Comparison of ENCODE assay signal across 8 cellular contexts in genomic region chr20:32485126-32485769, GRCh38.
DNase-seq lines count a peak whose midpoint lies in the region; ATAC-seq, FAIRE-seq and TF ChIP-seq lines count a peak whose summit lies in the region.

No MANE protein-coding gene starts in this region.

- no peak for TF ChIP-seq POLR2A in H54 (IDR thresholded peaks at IDR 0.05; ENCODE audit: low read depth, low read length)

- CTCF ChIA-PET in Caco-2 (lab: Charles Lee) = interaction anchor here (0.6 to 4.3 kb wide), 15 partner anchors 11 to 294 kb away, joined by 3 to 44 read pairs (median 4); no protein-coding TSS in a partner anchor

- peak; percentile 27 for FAIRE-seq in H54 (lab: Jason Lieb, UNC)

- peak; percentile 98 to 99 for TF ChIP-seq CTCF in Caco-2 (IDR thresholded peaks at IDR 0.05; ENCODE audit: insufficient read depth in 1 of 2, low read depth in 1 of 2, low read length in 1 of 2, severe bottlenecking in 1 of 2, unreplicated experiment in 1 of 2)
- TF ChIP-seq CTCF in upper lobe of right lung (IDR thresholded peaks at IDR 0.05) = peak; percentile 86

- H3K27me3 Mint-ChIP-seq in Caco-2 (ENCODE audit: insufficient read depth, unreplicated experiment) = no peaks in the 10 kb centered on the region
- no peaks in the 10 kb centered on the region for H3K27me3 Mint-ChIP-seq in activated naive CD8-positive, alpha-beta T cell treated with anti-CD3 and anti-CD28 coated beads, Interleukin-2, amount 50 U/mL, for 24 hours

- peak overlapping the region; percentile 84 for H3K27ac Mint-ChIP-seq in Caco-2 (ENCODE audit: unreplicated experiment)
- peak overlapping the region; percentile 87 for H3K27ac Mint-ChIP-seq in activated naive CD8-positive, alpha-beta T cell treated with anti-CD3 and anti-CD28 coated beads, Interleukin-2, amount 50 U/mL, for 24 hours

- peak; percentile 80 for ATAC-seq in activated naive CD8-positive, alpha-beta T cell treated with anti-CD3 and anti-CD28 coated beads, Interleukin-2, amount 50 U/mL, for 24 hours
- peak; percentile 39 to 56 for ATAC-seq in left cardiac atrium
- ATAC-seq in upper lobe of right lung = peak; percentile 59

- H3K36me3 ChIP-seq in Caco-2 (ENCODE audit: control insufficient read depth, insufficient read depth, low read length) = no peaks in the 10 kb centered on the region
- H3K36me3 ChIP-seq in upper lobe of right lung = no peaks in the 10 kb centered on the region

- H3K27ac ChIP-seq in upper lobe of right lung = no peak overlapping the region

- H3K4me1 ChIP-seq in Caco-2 (peaks cover 31% of the 10 kb centered on the region), upper lobe of right lung (peaks cover 31% of the 10 kb centered on the region)

- H3K9me3 ChIP-seq in Caco-2 (no peaks in the 10 kb centered on the region), upper lobe of right lung (no peaks in the 10 kb centered on the region)

- DNase-seq in Caco-2 = peak; percentile 87 to 88
- peak; percentile 55 for DNase-seq in H54 (ENCODE audit: insufficient read length, low spot score)
- DNase-seq in NCI-H128 (lab: John Stamatoyannopoulos, UW; ENCODE audit: unreplicated experiment) = peak; percentile 41
- DNase-seq in SW 1271 (lab: John Stamatoyannopoulos, UW) = peak; percentile 71 to 96
- peak; percentile 77 for DNase-seq in activated naive CD8-positive, alpha-beta T cell treated with anti-CD3 and anti-CD28 coated beads, Interleukin-2, amount 50 U/mL, for 24 hours
- DNase-seq in left cardiac atrium = peak; percentile 81
- peak; percentile 94 for DNase-seq in posterior vena cava (ENCODE audit: low spot score)
- peak; percentile 80 for DNase-seq in upper lobe of right lung

- H3K4me1 Mint-ChIP-seq in Caco-2 (ENCODE audit: low read depth, unreplicated experiment) = peaks cover 25% of the 10 kb centered on the region
- peaks cover 26% of the 10 kb centered on the region for H3K4me1 Mint-ChIP-seq in activated naive CD8-positive, alpha-beta T cell treated with anti-CD3 and anti-CD28 coated beads, Interleukin-2, amount 50 U/mL, for 24 hours

- peak overlapping the region; percentile 93 for H3K4me3 Mint-ChIP-seq in Caco-2 (ENCODE audit: unreplicated experiment)
- peak overlapping the region; percentile 87 for H3K4me3 Mint-ChIP-seq in activated naive CD8-positive, alpha-beta T cell treated with anti-CD3 and anti-CD28 coated beads, Interleukin-2, amount 50 U/mL, for 24 hours

- peaks cover 26% of the 10 kb centered on the region for H3K36me3 Mint-ChIP-seq in Caco-2 (ENCODE audit: insufficient read depth, unreplicated experiment)
- H3K36me3 Mint-ChIP-seq in activated naive CD8-positive, alpha-beta T cell treated with anti-CD3 and anti-CD28 coated beads, Interleukin-2, amount 50 U/mL, for 24 hours (ENCODE audit: low read depth) = peaks cover 8% of the 10 kb centered on the region

- TSS peak; percentile 64 for BruUV-seq in Caco-2 (replicated peaks; lab: Mats Ljungman, UMichigan)

- H3K27me3 ChIP-seq in Caco-2 (replicated peaks; ENCODE audit: control insufficient read depth, insufficient read depth, low read length) = no peaks in the 10 kb centered on the region
- H3K27me3 ChIP-seq in upper lobe of right lung = no peaks in the 10 kb centered on the region

- POLR2A ChIA-PET in Caco-2 (lab: Charles Lee) = interaction anchor here (0.6 to 3.2 kb wide), 4 partner anchors 11 to 881 kb away, joined by 3 to 41 read pairs (median 6); no protein-coding TSS in a partner anchor

- H3K4me3 ChIP-seq in Caco-2 (ENCODE audit: low read depth, low read length) = peak overlapping the region; percentile 77
- peak overlapping the region; percentile 67 for H3K4me3 ChIP-seq in upper lobe of right lung

- peaks cover 11% of the 10 kb centered on the region for H3K9me3 Mint-ChIP-seq in Caco-2 (ENCODE audit: unreplicated experiment)
- H3K9me3 Mint-ChIP-seq in activated naive CD8-positive, alpha-beta T cell treated with anti-CD3 and anti-CD28 coated beads, Interleukin-2, amount 50 U/mL, for 24 hours = peaks cover 7% of the 10 kb centered on the region

- intact Hi-C loops in Caco-2 (cut with micrococcal nuclease; ENCODE audit: unreplicated experiment) (loop anchor here (1.0 kb wide), 4 partner anchors 10 to 168 kb away; no protein-coding TSS in a partner anchor), left cardiac atrium (cut with DNase I) (loop anchor here in 1 of 2 donors (5.0 kb wide), 1 partner anchor 283 kb away; no protein-coding TSS in a partner anchor), posterior vena cava (cut with DNase I) (no loop called here), upper lobe of right lung (cut with DNase I) (no loop called here)

Comparison
In these comparisons a context has a peak if more than half of its experiments do, and no peak if none do; other contexts are left out.
1. DNase-seq: peak in every context shown above with its lines; median percentile 94 in posterior vena cava; 88 in Caco-2; 84 in SW 1271; 81 in left cardiac atrium; 80 in upper lobe of right lung; 77 in activated naive CD8-positive, alpha-beta T cell treated with anti-CD3 and anti-CD28 coated beads, Interleukin-2, amount 50 U/mL, for 24 hours; 55 in H54; 41 in NCI-H128.